ENCODE assay signal across 10 cellular contexts in the genomic region with DNA sequence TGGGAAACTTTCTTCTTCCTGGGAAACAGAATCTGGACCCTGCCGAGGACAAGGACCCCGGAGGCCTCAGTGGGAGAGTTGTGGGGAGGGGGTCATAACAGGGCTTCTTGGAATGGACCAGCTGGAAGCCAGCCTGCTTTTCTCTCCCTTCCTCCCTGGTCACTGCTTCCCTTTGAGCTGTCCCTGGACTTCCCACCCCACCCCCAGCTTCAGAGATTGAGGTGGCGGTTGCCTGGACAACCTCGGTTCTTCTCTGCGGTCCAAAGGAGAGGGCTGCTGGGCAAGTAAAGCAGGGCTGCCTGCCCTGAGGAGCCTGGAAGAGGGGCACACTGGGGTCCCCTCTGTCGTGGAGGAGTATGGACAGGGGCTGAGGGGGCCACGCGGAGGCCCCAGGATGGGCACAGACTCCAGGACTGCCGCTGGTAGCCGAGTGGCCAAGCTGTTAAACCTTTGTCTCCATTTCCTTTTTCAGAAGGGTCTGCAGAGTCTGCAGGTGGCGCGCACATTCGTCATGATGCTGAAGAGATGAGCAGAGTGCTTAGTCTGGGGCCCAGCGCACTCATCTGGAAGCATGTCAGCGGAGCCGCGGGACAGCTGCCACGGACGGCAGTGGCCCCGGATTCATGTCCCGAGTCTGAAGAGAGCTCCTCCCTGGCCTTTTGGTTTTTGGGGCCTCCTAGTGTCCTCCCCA. TPM values are rescaled to one million over a fixed set of nuclear protein-coding genes. Genes with fewer than 3 reads are reported as not detected.
A peak's percentile ranks its signal among the peaks of the same experiment; 100 is the strongest.
DNase-seq lines count a peak whose midpoint lies in the region; ATAC-seq and TF ChIP-seq lines count a peak whose summit lies in the region.
"Had no signal": no experiment of that assay in that cellular context is flagged by ENCODE, and none has a peak within 500 bp of the region (broad histone marks: within the 10 kb centered on the region; RNA-seq: fewer than 3 reads in every experiment).

No MANE protein-coding gene starts in this region.

- CTCF ChIA-PET in activated naive CD4-positive, alpha-beta T cell treated with anti-CD3 and anti-CD28 coated beads, Interleukin-2, amount 10 ng/mL, durations not matched to agents 7 days and 5 days (lab: Charles Lee): interaction anchor here (0.6 kb wide), 1 partner anchor 480 kb away, joined by 3 read pairs; no protein-coding TSS in a partner anchor

- H3K4me3 ChIP-seq in neural progenitor cell: peak overlapping the region; percentile 42
- no peak overlapping the region for H3K4me3 ChIP-seq in upper lobe of left lung

- DNase-seq in activated naive CD4-positive, alpha-beta T cell treated with anti-CD3 and anti-CD28 coated beads, Interleukin-2, amount 50 U/mL, for 72 hours (ENCODE audit: low spot score in 2 of 2): peak in 1 of 2 donors; percentile 39
- no peak for DNase-seq in activated naive CD4-positive, alpha-beta T cell treated with anti-CD3 and anti-CD28 coated beads, Interleukin-2, amount 10 ng/mL, durations not matched to agents 7 days and 5 days
- DNase-seq in glutamatergic neuron (no peak), neural progenitor cell (ENCODE audit: low spot score) (peak; percentile 72), upper lobe of left lung (peak in 1 of 2 donors; percentile 67), EL (no peak)
- DNase-seq: NCI-H2227 treated with DMSO at 0.1 percent for 48 hours had no signal

- no peak overlapping the region for H3K4me3 Mint-ChIP-seq in activated naive CD4-positive, alpha-beta T cell treated with anti-CD3 and anti-CD28 coated beads, Interleukin-2, amount 10 ng/mL, durations not matched to agents 7 days and 5 days
- H3K4me3 Mint-ChIP-seq in glutamatergic neuron (ENCODE audit: unreplicated experiment) (peak overlapping the region; percentile 49), neural progenitor cell (peak overlapping the region; percentile 79)

- TF ChIP-seq CTCF in glutamatergic neuron (IDR thresholded peaks at IDR 0.05; ENCODE audit: partially characterized antibody, unreplicated experiment): no peak
- no peak for TF ChIP-seq CTCF in neural progenitor cell (IDR thresholded peaks at IDR 0.05)
- no peak for TF ChIP-seq CTCF in upper lobe of left lung (IDR thresholded peaks at IDR 0.05)

- H3K4me2 ChIP-seq in neural progenitor cell: peak overlapping the region; percentile 81

- peak overlapping the region; percentile 62 for H2AFZ ChIP-seq in neural progenitor cell (replicated peaks)

- TF ChIP-seq POLR2A in upper lobe of left lung (IDR thresholded peaks at IDR 0.05): no peak

- H3K36me3 Mint-ChIP-seq in activated naive CD4-positive, alpha-beta T cell treated with anti-CD3 and anti-CD28 coated beads, Interleukin-2, amount 50 U/mL, for 72 hours: no peaks in the 10 kb centered on the region
- H3K36me3 Mint-ChIP-seq in activated naive CD4-positive, alpha-beta T cell treated with anti-CD3 and anti-CD28 coated beads, Interleukin-2, amount 10 ng/mL, durations not matched to agents 7 days and 5 days: peaks cover 23% of the 10 kb centered on the region
- H3K36me3 Mint-ChIP-seq in glutamatergic neuron (ENCODE audit: unreplicated experiment): no peaks in the 10 kb centered on the region
- H3K36me3 Mint-ChIP-seq in neural progenitor cell: peaks cover 27% of the 10 kb centered on the region
- H3K36me3 Mint-ChIP-seq: IgD-negative memory B cell had no signal

- no peaks in the 10 kb centered on the region for H3K27me3 ChIP-seq in neural progenitor cell
- H3K27me3 ChIP-seq in upper lobe of left lung: no peaks in the 10 kb centered on the region

- H3K27ac ChIP-seq in neural progenitor cell (peak overlapping the region; percentile 93), upper lobe of left lung (peak overlapping the region in 3 of 4 donors; percentile 40 to 72 (median 69))

- 71 to 83% methylated on average over 11 to 21 of the region's 21 CpGs for WGBS in upper lobe of left lung, 2 donors

- H3K9me3 ChIP-seq in neural progenitor cell (ENCODE audit: low read depth) (no peaks in the 10 kb centered on the region), upper lobe of left lung (no peaks in the 10 kb centered on the region)

- no peak for TF ChIP-seq EP300 in upper lobe of left lung (IDR thresholded peaks at IDR 0.05)

- H3K9ac ChIP-seq in neural progenitor cell: no peak overlapping the region

- H3F3A ChIP-seq in neural progenitor cell (ENCODE audit: low read depth): peaks cover 48% of the 10 kb centered on the region

- peaks cover 4% of the 10 kb centered on the region for H3K4me1 Mint-ChIP-seq in activated naive CD4-positive, alpha-beta T cell treated with anti-CD3 and anti-CD28 coated beads, Interleukin-2, amount 10 ng/mL, durations not matched to agents 7 days and 5 days
- H3K4me1 Mint-ChIP-seq in glutamatergic neuron (ENCODE audit: low read depth, unreplicated experiment): peaks cover 51% of the 10 kb centered on the region
- H3K4me1 Mint-ChIP-seq in neural progenitor cell: peaks cover 76% of the 10 kb centered on the region

- peak overlapping the region; percentile 60 to 66 for H3K27ac Mint-ChIP-seq in activated naive CD4-positive, alpha-beta T cell treated with anti-CD3 and anti-CD28 coated beads, Interleukin-2, amount 50 U/mL, for 72 hours
- H3K27ac Mint-ChIP-seq in activated naive CD4-positive, alpha-beta T cell treated with anti-CD3 and anti-CD28 coated beads, Interleukin-2, amount 10 ng/mL, durations not matched to agents 7 days and 5 days: no peak overlapping the region
- H3K27ac Mint-ChIP-seq in glutamatergic neuron (ENCODE audit: unreplicated experiment): peak overlapping the region; percentile 94
- peak overlapping the region; percentile 100 for H3K27ac Mint-ChIP-seq in neural progenitor cell

- H3K27me3 Mint-ChIP-seq in activated naive CD4-positive, alpha-beta T cell treated with anti-CD3 and anti-CD28 coated beads, Interleukin-2, amount 10 ng/mL, durations not matched to agents 7 days and 5 days: no peaks in the 10 kb centered on the region
- H3K27me3 Mint-ChIP-seq in glutamatergic neuron (ENCODE audit: unreplicated experiment) (peaks cover 21% of the 10 kb centered on the region), neural progenitor cell (ENCODE audit: insufficient read depth, low read depth) (peaks cover 7% of the 10 kb centered on the region)
- H3K27me3 Mint-ChIP-seq: IgD-negative memory B cell had no signal

- no peaks in the 10 kb centered on the region for H4K20me1 ChIP-seq in neural progenitor cell (ENCODE audit: low read depth)

- H3K36me3 ChIP-seq in neural progenitor cell (no peaks in the 10 kb centered on the region), upper lobe of left lung (peaks cover 12 to 26% (median 21%) of the 10 kb centered on the region in 4 donors)

- H3K4me1 ChIP-seq in neural progenitor cell (peaks cover 46% of the 10 kb centered on the region), upper lobe of left lung (peaks cover 9 to 36% (median 20%) of the 10 kb centered on the region in 4 donors)

- no peaks in the 10 kb centered on the region for H3K79me2 ChIP-seq in neural progenitor cell (ENCODE audit: low read depth)

- H3K9me3 Mint-ChIP-seq in activated naive CD4-positive, alpha-beta T cell treated with anti-CD3 and anti-CD28 coated beads, Interleukin-2, amount 50 U/mL, for 72 hours: no peaks in the 10 kb centered on the region
- no peaks in the 10 kb centered on the region for H3K9me3 Mint-ChIP-seq in activated naive CD4-positive, alpha-beta T cell treated with anti-CD3 and anti-CD28 coated beads, Interleukin-2, amount 10 ng/mL, durations not matched to agents 7 days and 5 days
- H3K9me3 Mint-ChIP-seq in glutamatergic neuron (ENCODE audit: unreplicated experiment): peaks cover 15% of the 10 kb centered on the region
- no peaks in the 10 kb centered on the region for H3K9me3 Mint-ChIP-seq in neural progenitor cell
- H3K9me3 Mint-ChIP-seq: IgD-negative memory B cell had no signal

- no peak for ATAC-seq in activated naive CD4-positive, alpha-beta T cell treated with anti-CD3 and anti-CD28 coated beads, Interleukin-2, amount 50 U/mL, for 72 hours
- ATAC-seq in upper lobe of left lung (ENCODE audit: low FRiP score in 2 of 2): peak in 1 of 2 donors; percentile 4
- ATAC-seq in HG03521 (IDR thresholded peaks at IDR 0.05; ENCODE audit: unreplicated experiment): no peak
- no peak for ATAC-seq in GM21825 (IDR thresholded peaks at IDR 0.05; ENCODE audit: unreplicated experiment)

RNA-seq across cellular contexts. Expression of gene KLHL25, which starts 42.8 kb away (rescaled TPM):
- total RNA-seq in activated naive CD4-positive, alpha-beta T cell treated with anti-CD3 and anti-CD28 coated beads, Interleukin-2, amount 50 U/mL, for 72 hours: 1 to 10 TPM; 6.0 to 9.2 TPM
- total RNA-seq in glutamatergic neuron (ENCODE audit: unreplicated experiment): 45.1 TPM
- 12.1 and 25.3 TPM in 2 replicates for total RNA-seq in neural progenitor cell (ENCODE audit: low replicate concordance)
- 10 to 100 TPM in 1 of 6 donors, 1 to 10 TPM in 5; 3.0 to 24.1 (median 5.6) TPM for total RNA-seq in upper lobe of left lung
